Comparison of ENCODE assay signal across 22 cellular contexts in the genomic region with DNA sequence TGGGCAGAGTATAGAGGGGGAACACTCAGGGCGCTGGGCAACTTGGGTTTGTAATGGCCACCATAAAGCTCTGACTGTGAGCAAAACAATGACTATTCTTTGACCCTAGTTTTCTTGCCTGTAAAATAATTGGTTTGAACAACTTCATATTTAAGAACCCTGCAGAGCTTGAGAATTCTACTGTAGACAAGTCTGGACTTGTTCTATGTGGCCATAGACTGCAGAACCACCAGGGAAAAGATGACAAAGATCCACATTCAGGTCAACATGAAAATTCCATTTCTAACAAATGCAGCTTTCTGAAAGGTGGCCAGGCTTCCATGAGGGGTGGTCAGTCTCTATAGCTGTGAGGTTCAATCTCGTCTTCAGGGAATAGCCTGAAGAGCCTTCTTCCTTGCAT.
"Had no signal": no experiment of that assay in that cellular context is flagged by ENCODE, and none has a peak within 500 bp of the region (broad histone marks: within the 10 kb centered on the region; RNA-seq: fewer than 3 reads in every experiment).

No MANE protein-coding gene starts in this region.

- H3K9me3 Mint-ChIP-seq: activated CD4-positive, alpha-beta T cell treated with anti-CD3 and anti-CD28 coated beads, Interleukin-2, amount 10 ng/mL, durations not matched to agents 7 days and 5 days; activated T-helper 1 cell treated with anti-CD3 and anti-CD28 coated beads, Interleukin-12 subunit alpha, Interleukin-12 subunit beta, Interleukin-2, Interleukin-4 antibody, amounts not matched to agents 30 ng/mL and 10 ng/mL and 1 ng/mL, durations not matched to agents 14 hours and 24 hours and 36 hours had no signal

- H3K4me3 ChIP-seq: mucosa of descending colon, neural progenitor cell, tibial artery had no signal

- H2AFZ ChIP-seq: neural progenitor cell had no signal

- H3K27ac ChIP-seq: neural progenitor cell, WERI-Rb-1 had no signal

- H3K36me3 Mint-ChIP-seq: activated CD8-positive, alpha-beta memory T cell treated with anti-CD3 and anti-CD28 coated beads, Interleukin-2, amount 10 ng/mL, durations not matched to agents 7 days and 5 days; naive B cell; neural progenitor cell had no signal

- H3K9ac ChIP-seq: neural progenitor cell had no signal

- H3K36me3 ChIP-seq: neural progenitor cell, tibial artery, WERI-Rb-1 had no signal

- H3K4me2 ChIP-seq: neural progenitor cell had no signal

- DNase-seq: activated CD4-positive, alpha-beta T cell treated with anti-CD3 and anti-CD28 coated beads, Interleukin-2, amount 10 ng/mL, durations not matched to agents 7 days and 5 days; activated CD4-positive, CD25-positive, alpha-beta regulatory T cell treated with anti-CD3 and anti-CD28 coated beads, Interleukin-2, amount 50 U/mL, for 72 hours; activated CD8-positive, alpha-beta memory T cell treated with anti-CD3 and anti-CD28 coated beads, Interleukin-2, amount 10 ng/mL, durations not matched to agents 7 days and 5 days; activated CD8-positive, alpha-beta T cell treated with anti-CD3 and anti-CD28 coated beads for 36 hours; activated gamma-delta T cell; activated naive CD4-positive, alpha-beta T cell treated with anti-CD3 and anti-CD28 coated beads, Interleukin-2, amount 50 U/mL, for 16 hours; activated naive CD8-positive, alpha-beta T cell treated with anti-CD3 and anti-CD28 coated beads, Interleukin-2, amount 50 U/mL, for 24 hours; activated T-cell treated with anti-CD3 and anti-CD28 coated beads for 4 hours; cerebellar nuclear complex; erythroblast; foreskin melanocyte; hypothalamus; left ventricle myocardium superior; mucosa of descending colon; naive B cell; stimulated activated CD4-positive, alpha-beta T cell treated with anti-CD3 and anti-CD28 coated beads, Interleukin-4, amount 100 ng/mL, for 24 hours; stimulated activated naive CD8-positive, alpha-beta T cell treated with anti-CD3 and anti-CD28 coated beads, Interleukin-15, Interleukin-2, amounts not matched to agents 100 U/mL and 50 U/mL, for 24 hours; T-helper 1 cell; tibial artery; WERI-Rb-1 had no signal

- H3K4me3 Mint-ChIP-seq: activated CD4-positive, alpha-beta T cell treated with anti-CD3 and anti-CD28 coated beads, Interleukin-2, amount 10 ng/mL, durations not matched to agents 7 days and 5 days; activated CD8-positive, alpha-beta memory T cell treated with anti-CD3 and anti-CD28 coated beads, Interleukin-2, amount 10 ng/mL, durations not matched to agents 7 days and 5 days; activated CD8-positive, alpha-beta T cell treated with anti-CD3 and anti-CD28 coated beads for 36 hours; activated naive CD8-positive, alpha-beta T cell treated with anti-CD3 and anti-CD28 coated beads, Interleukin-2, amount 50 U/mL, for 24 hours; activated T-helper 1 cell treated with anti-CD3 and anti-CD28 coated beads, Interleukin-12 subunit alpha, Interleukin-12 subunit beta, Interleukin-2, Interleukin-4 antibody, amounts not matched to agents 30 ng/mL and 10 ng/mL and 1 ng/mL, durations not matched to agents 14 hours and 24 hours and 36 hours; naive B cell; neural progenitor cell had no signal

- H3K4me1 ChIP-seq: neural progenitor cell had no signal

- H3K27ac Mint-ChIP-seq: activated CD4-positive, alpha-beta T cell treated with anti-CD3 and anti-CD28 coated beads, Interleukin-2, amount 10 ng/mL, durations not matched to agents 7 days and 5 days; activated CD8-positive, alpha-beta memory T cell treated with anti-CD3 and anti-CD28 coated beads, Interleukin-2, amount 10 ng/mL, durations not matched to agents 7 days and 5 days; activated CD8-positive, alpha-beta T cell treated with anti-CD3 and anti-CD28 coated beads for 36 hours; activated naive CD8-positive, alpha-beta T cell treated with anti-CD3 and anti-CD28 coated beads, Interleukin-2, amount 50 U/mL, for 24 hours; activated T-helper 1 cell treated with anti-CD3 and anti-CD28 coated beads, Interleukin-12 subunit alpha, Interleukin-12 subunit beta, Interleukin-2, Interleukin-4 antibody, amounts not matched to agents 30 ng/mL and 10 ng/mL and 1 ng/mL, durations not matched to agents 14 hours and 24 hours and 36 hours; naive B cell; neural progenitor cell had no signal

- ATAC-seq: activated CD8-positive, alpha-beta memory T cell treated with anti-CD3 and anti-CD28 coated beads, Interleukin-2, amount 10 ng/mL, durations not matched to agents 7 days and 5 days; activated CD8-positive, alpha-beta T cell treated with anti-CD3 and anti-CD28 coated beads for 36 hours; activated naive CD8-positive, alpha-beta T cell treated with anti-CD3 and anti-CD28 coated beads, Interleukin-2, amount 50 U/mL, for 24 hours; left ventricle myocardium superior; mucosa of descending colon; stimulated activated naive CD8-positive, alpha-beta T cell treated with anti-CD3 and anti-CD28 coated beads, Interleukin-15, Interleukin-2, amounts not matched to agents 100 U/mL and 50 U/mL, for 24 hours had no signal

- H3K27me3 Mint-ChIP-seq: activated CD4-positive, alpha-beta T cell treated with anti-CD3 and anti-CD28 coated beads, Interleukin-2, amount 10 ng/mL, durations not matched to agents 7 days and 5 days; activated CD8-positive, alpha-beta memory T cell treated with anti-CD3 and anti-CD28 coated beads, Interleukin-2, amount 10 ng/mL, durations not matched to agents 7 days and 5 days; activated naive CD8-positive, alpha-beta T cell treated with anti-CD3 and anti-CD28 coated beads, Interleukin-2, amount 50 U/mL, for 24 hours; naive B cell had no signal

- H3K4me1 Mint-ChIP-seq: activated CD4-positive, alpha-beta T cell treated with anti-CD3 and anti-CD28 coated beads, Interleukin-2, amount 10 ng/mL, durations not matched to agents 7 days and 5 days; activated CD8-positive, alpha-beta memory T cell treated with anti-CD3 and anti-CD28 coated beads, Interleukin-2, amount 10 ng/mL, durations not matched to agents 7 days and 5 days; activated naive CD8-positive, alpha-beta T cell treated with anti-CD3 and anti-CD28 coated beads, Interleukin-2, amount 50 U/mL, for 24 hours; naive B cell; neural progenitor cell had no signal

- H3K9me3 ChIP-seq: mucosa of descending colon, tibial artery had no signal

- H3K27me3 ChIP-seq: neural progenitor cell, tibial artery had no signal
